Comparison of ENCODE assay signal across 1 cellular context in genomic region chrX:149982310-149982709, GRCh38.
TF ChIP-seq lines count a peak whose summit lies in the region.

No MANE protein-coding gene starts in this region.

TF ChIP-seq in SK-N-SH, 30 proteins besides CTCF, POLR2A, EP300 and RAD21 (continued from another document):
- TF ChIP-seq, protein P1, sequence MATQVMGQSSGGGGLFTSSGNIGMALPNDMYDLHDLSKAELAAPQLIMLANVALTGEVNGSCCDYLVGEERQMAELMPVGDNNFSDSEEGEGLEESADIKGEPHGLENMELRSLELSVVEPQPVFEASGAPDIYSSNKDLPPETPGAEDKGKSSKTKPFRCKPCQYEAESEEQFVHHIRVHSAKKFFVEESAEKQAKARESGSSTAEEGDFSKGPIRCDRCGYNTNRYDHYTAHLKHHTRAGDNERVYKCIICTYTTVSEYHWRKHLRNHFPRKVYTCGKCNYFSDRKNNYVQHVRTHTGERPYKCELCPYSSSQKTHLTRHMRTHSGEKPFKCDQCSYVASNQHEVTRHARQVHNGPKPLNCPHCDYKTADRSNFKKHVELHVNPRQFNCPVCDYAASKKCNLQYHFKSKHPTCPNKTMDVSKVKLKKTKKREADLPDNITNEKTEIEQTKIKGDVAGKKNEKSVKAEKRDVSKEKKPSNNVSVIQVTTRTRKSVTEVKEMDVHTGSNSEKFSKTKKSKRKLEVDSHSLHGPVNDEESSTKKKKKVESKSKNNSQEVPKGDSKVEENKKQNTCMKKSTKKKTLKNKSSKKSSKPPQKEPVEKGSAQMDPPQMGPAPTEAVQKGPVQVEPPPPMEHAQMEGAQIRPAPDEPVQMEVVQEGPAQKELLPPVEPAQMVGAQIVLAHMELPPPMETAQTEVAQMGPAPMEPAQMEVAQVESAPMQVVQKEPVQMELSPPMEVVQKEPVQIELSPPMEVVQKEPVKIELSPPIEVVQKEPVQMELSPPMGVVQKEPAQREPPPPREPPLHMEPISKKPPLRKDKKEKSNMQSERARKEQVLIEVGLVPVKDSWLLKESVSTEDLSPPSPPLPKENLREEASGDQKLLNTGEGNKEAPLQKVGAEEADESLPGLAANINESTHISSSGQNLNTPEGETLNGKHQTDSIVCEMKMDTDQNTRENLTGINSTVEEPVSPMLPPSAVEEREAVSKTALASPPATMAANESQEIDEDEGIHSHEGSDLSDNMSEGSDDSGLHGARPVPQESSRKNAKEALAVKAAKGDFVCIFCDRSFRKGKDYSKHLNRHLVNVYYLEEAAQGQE (IDR thresholded peaks at IDR 0.05; ENCODE audit: low read depth, low read length) = no peak
- TF ChIP-seq MXI1 (IDR thresholded peaks at IDR 0.05; ENCODE audit: low read depth, low read length) (no peak), CHD2 (IDR thresholded peaks at IDR 0.05; ENCODE audit: low read length, partially characterized antibody) (no peak), ELF1 (IDR thresholded peaks at IDR 0.05) (no peak), FOXJ3 (CRISPR knock-in tag; IDR thresholded peaks at IDR 0.05) (no peak), USF1 (IDR thresholded peaks at IDR 0.05; ENCODE audit: borderline replicate concordance, low read depth) (no peak), TCF12 (IDR thresholded peaks at IDR 0.05) (no peak), USF2 (IDR thresholded peaks at IDR 0.05; ENCODE audit: borderline replicate concordance, low read depth, low read length) (no peak)
- TF ChIP-seq, protein P2, sequence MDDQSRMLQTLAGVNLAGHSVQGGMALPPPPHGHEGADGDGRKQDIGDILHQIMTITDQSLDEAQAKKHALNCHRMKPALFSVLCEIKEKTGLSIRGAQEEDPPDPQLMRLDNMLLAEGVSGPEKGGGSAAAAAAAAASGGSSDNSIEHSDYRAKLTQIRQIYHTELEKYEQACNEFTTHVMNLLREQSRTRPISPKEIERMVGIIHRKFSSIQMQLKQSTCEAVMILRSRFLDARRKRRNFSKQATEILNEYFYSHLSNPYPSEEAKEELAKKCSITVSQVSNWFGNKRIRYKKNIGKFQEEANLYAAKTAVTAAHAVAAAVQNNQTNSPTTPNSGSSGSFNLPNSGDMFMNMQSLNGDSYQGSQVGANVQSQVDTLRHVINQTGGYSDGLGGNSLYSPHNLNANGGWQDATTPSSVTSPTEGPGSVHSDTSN (IDR thresholded peaks at IDR 0.05) = no peak
